ENCODE assay signal across 2 cellular contexts in genomic region chr4:74397748-74398426, GRCh38.
TF ChIP-seq lines count a peak whose summit lies in the region.

No MANE protein-coding gene starts in this region.

TF ChIP-seq in IMR-90, 13 proteins besides CTCF, POLR2A, EP300 and RAD21:
- no peak for TF ChIP-seq BHLHE40 (IDR thresholded peaks at IDR 0.05; ENCODE audit: low read depth, low read length)
- TF ChIP-seq ELK1 (IDR thresholded peaks at IDR 0.05; ENCODE audit: borderline replicate concordance, low read depth, low read length): no peak
- no peak for TF ChIP-seq NFE2L2 (IDR thresholded peaks at IDR 0.05; ENCODE audit: low read depth, low read length)
- no peak for TF ChIP-seq CEBPB (IDR thresholded peaks at IDR 0.05; ENCODE audit: low read depth, low read length)
- no peak for TF ChIP-seq CHD1 (IDR thresholded peaks at IDR 0.05; ENCODE audit: low read depth, low read length)
- no peak for TF ChIP-seq MAZ (IDR thresholded peaks at IDR 0.05; ENCODE audit: borderline replicate concordance, low read depth, low read length)
- no peak for TF ChIP-seq MAFK (IDR thresholded peaks at IDR 0.05; ENCODE audit: low read depth, low read length)
- TF ChIP-seq MXI1 (IDR thresholded peaks at IDR 0.05; ENCODE audit: borderline replicate concordance, low read depth, low read length): no peak
- TF ChIP-seq RFX5 (IDR thresholded peaks at IDR 0.05; ENCODE audit: low read depth, low read length): no peak
- TF ChIP-seq USF2 (IDR thresholded peaks at IDR 0.05; ENCODE audit: low read depth, low read length): no peak
- no peak for TF ChIP-seq SMC3 (IDR thresholded peaks at IDR 0.05; ENCODE audit: low read depth, low read length)
- no peak for TF ChIP-seq RCOR1 (IDR thresholded peaks at IDR 0.05; ENCODE audit: insufficient replicate concordance, low read length)
- TF ChIP-seq FOS (IDR thresholded peaks at IDR 0.05; ENCODE audit: low read depth, low read length): no peak

TF ChIP-seq in GM12878, 131 proteins besides CTCF, POLR2A, EP300 and RAD21:
- TF ChIP-seq GABPA (IDR thresholded peaks at IDR 0.05; ENCODE audit: low read depth) (no peak), JUNB (IDR thresholded peaks at IDR 0.05) (0 out of 2 replicates have a peak, but pooled peaks have one; percentile 10)
